21 cellular contexts compared by ENCODE assay signal in genomic region chr16:8900343-8900742, GRCh38. TPM values are rescaled to one million over a fixed set of nuclear protein-coding genes. Genes with fewer than 3 reads are reported as not detected.
DNase-seq lines count a peak whose midpoint lies in the region; ATAC-seq and TF ChIP-seq lines count a peak whose summit lies in the region.
"Had no signal": no experiment of that assay in that cellular context is flagged by ENCODE, and none has a peak within 500 bp of the region (broad histone marks: within the 10 kb centered on the region; RNA-seq: fewer than 3 reads in every experiment).

No MANE protein-coding gene starts in this region.

- no peak for DNase-seq in activated naive CD8-positive, alpha-beta T cell treated with anti-CD3 and anti-CD28 coated beads for 36 hours
- DNase-seq in HCT116 (ENCODE audit: low read depth, low spot score) (no peak), Panc1 (ENCODE audit: low read depth, low spot score) (no peak), nephron progenitor cell (no peak), GOT3 (lab: John Stamatoyannopoulos, UW) (no peak), NOMO-1 treated with DMSO at 0.1 percent for 48 hours (lab: John Stamatoyannopoulos, UW; ENCODE audit: unreplicated experiment) (no peak)
- no peak for DNase-seq in effector CD4-positive, alpha-beta T cell
- DNase-seq: BE2C, GM23248, NCI-H1092 treated with DMSO at 0.1 percent for 48 hours, NCI-H1436 treated with DMSO at 0.1 percent for 48 hours, NCI-H1930, NCI-H226, NCI-H524 treated with DMSO at 0.1 percent for 48 hours, NCI-H82, OCI-M1 had no signal

- peaks cover 71% of the 10 kb centered on the region in 2 experiments for H3K36me3 ChIP-seq in HCT116 (ENCODE audit: control insufficient read depth in 1 of 2, insufficient read depth in 2 of 2, low read length in 2 of 2)
- peaks cover 46% of the 10 kb centered on the region for H3K36me3 ChIP-seq in Panc1 (ENCODE audit: control insufficient read depth, insufficient read depth, low read length)

- CTCF ChIA-PET in HCT116 (lab: Charles Lee), result interaction anchor here (1.3 to 2.0 kb wide), 2 partner anchors 9 to 17 kb away, joined by 4 to 6 read pairs; no protein-coding TSS in a partner anchor
- CTCF ChIA-PET in Panc1 (lab: Charles Lee), result no interaction called here

- H3K9me3 Mint-ChIP-seq in activated naive CD8-positive, alpha-beta T cell (ENCODE audit: low read depth), result no peaks in the 10 kb centered on the region
- H3K9me3 Mint-ChIP-seq in activated naive CD8-positive, alpha-beta T cell treated with anti-CD3 and anti-CD28 coated beads for 36 hours, result no peaks in the 10 kb centered on the region
- no peaks in the 10 kb centered on the region for H3K9me3 Mint-ChIP-seq in nephron progenitor cell

- ATAC-seq in HCT116, result no peak
- no peak for ATAC-seq in Panc1
- ATAC-seq: Right ventricle myocardium inferior had no signal

- peaks cover 5% of the 10 kb centered on the region for H3K36me3 Mint-ChIP-seq in activated naive CD8-positive, alpha-beta T cell
- H3K36me3 Mint-ChIP-seq in activated naive CD8-positive, alpha-beta T cell treated with anti-CD3 and anti-CD28 coated beads for 36 hours, result peaks cover 34% of the 10 kb centered on the region
- H3K36me3 Mint-ChIP-seq in nephron progenitor cell (ENCODE audit: low read depth), result peaks cover 85% of the 10 kb centered on the region

- H3K4me1 Mint-ChIP-seq in activated naive CD8-positive, alpha-beta T cell (ENCODE audit: low read depth), result no peaks in the 10 kb centered on the region
- H3K4me1 Mint-ChIP-seq in activated naive CD8-positive, alpha-beta T cell treated with anti-CD3 and anti-CD28 coated beads for 36 hours, result no peaks in the 10 kb centered on the region
- H3K4me1 Mint-ChIP-seq in nephron progenitor cell, result no peaks in the 10 kb centered on the region

- H3K79me2 ChIP-seq in HCT116 (ENCODE audit: insufficient read depth, low read length), result peaks cover 6% of the 10 kb centered on the region; the same call in 1 of the 2 replicates

- H3K27me3 ChIP-seq in HCT116 (ENCODE audit: insufficient read depth, low read length), result no peaks in the 10 kb centered on the region
- no peaks in the 10 kb centered on the region for H3K27me3 ChIP-seq in Panc1 (ENCODE audit: control insufficient read depth, insufficient read depth, low read length)
- H3K27me3 ChIP-seq: BE2C, SJSA1 had no signal

- in situ Hi-C loops in Panc1 (cut with HindIII; ENCODE audit: low pct_unique_long_range_greater_than_20kb, low sequenced_read_pairs), result no loop called here

- no peak overlapping the region for H3K4me3 ChIP-seq in HCT116 (replicated peaks in 1 of 2; ENCODE audit: low read depth in 1 of 2, low read length in 2 of 2)
- no peak overlapping the region for H3K4me3 ChIP-seq in Panc1 (ENCODE audit: low read depth in 2 of 2, low read length in 2 of 2)
- H3K4me3 ChIP-seq: A549, GM23248, SJSA1 had no signal

- no peaks in the 10 kb centered on the region for H3K9me2 ChIP-seq in HCT116 (ENCODE audit: insufficient read depth)

- H3K9ac ChIP-seq in HCT116 (ENCODE audit: low read length), result no peak overlapping the region
- H3K9ac ChIP-seq: GM23248 had no signal

- intact Hi-C loops in HCT116 (cut with micrococcal nuclease) (loop anchor here (10.0 kb wide), 1 partner anchor 134 kb away; no protein-coding TSS in a partner anchor), Panc1 (cut with micrococcal nuclease; ENCODE audit: unreplicated experiment) (no loop called here)

- no peak overlapping the region for H3K4me2 ChIP-seq in HCT116 (ENCODE audit: low read length)
- H3K4me2 ChIP-seq: A549 had no signal

- RAD21 ChIA-PET in HCT116 (lab: Charles Lee; ENCODE audit: low non-redundant PET in 1 of 2, low total read pairs in 2 of 2, uncharacterized antibody in 2 of 2, unreplicated experiment in 2 of 2), result no interaction called here

- no peaks in the 10 kb centered on the region for H3K27me3 Mint-ChIP-seq in activated naive CD8-positive, alpha-beta T cell
- H3K27me3 Mint-ChIP-seq in activated naive CD8-positive, alpha-beta T cell treated with anti-CD3 and anti-CD28 coated beads for 36 hours, result no peaks in the 10 kb centered on the region
- no peaks in the 10 kb centered on the region for H3K27me3 Mint-ChIP-seq in nephron progenitor cell (ENCODE audit: low read depth, poor library complexity)

- H3K27ac ChIP-seq in HCT116 (ENCODE audit: low read depth, low read length) (no peak overlapping the region), Panc1 (ENCODE audit: low read length) (no peak overlapping the region)
- H3K27ac ChIP-seq: A549, GM23248, SJSA1 had no signal

- H3K27ac Mint-ChIP-seq in activated naive CD8-positive, alpha-beta T cell, result peak overlapping the region; percentile 23
- H3K27ac Mint-ChIP-seq in activated naive CD8-positive, alpha-beta T cell treated with anti-CD3 and anti-CD28 coated beads for 36 hours, result no peak overlapping the region
- peak overlapping the region; percentile 54 for H3K27ac Mint-ChIP-seq in nephron progenitor cell

- BruUV-seq in HCT116 (replicated peaks; lab: Mats Ljungman, UMichigan) (TSS peak; percentile 16), Panc1 (replicated peaks; lab: Mats Ljungman, UMichigan) (TSS peak; percentile 43)

- H3K9me3 ChIP-seq in HCT116 (ENCODE audit: control insufficient read depth in 1 of 2, insufficient read depth in 1 of 2, low read depth in 1 of 2, low read length in 2 of 2) (no peaks in the 10 kb centered on the region), Panc1 (ENCODE audit: control insufficient read depth, insufficient read depth, low read depth, low read length) (no peaks in the 10 kb centered on the region)
- H3K9me3 ChIP-seq: A549, BE2C, SJSA1 had no signal

- POLR2A ChIA-PET in HCT116 (lab: Charles Lee) (no interaction called here), Panc1 (lab: Charles Lee) (no interaction called here)

- no peak overlapping the region for H3K4me3 Mint-ChIP-seq in activated naive CD8-positive, alpha-beta T cell
- no peak overlapping the region for H3K4me3 Mint-ChIP-seq in activated naive CD8-positive, alpha-beta T cell treated with anti-CD3 and anti-CD28 coated beads for 36 hours
- H3K4me3 Mint-ChIP-seq in nephron progenitor cell, result no peak overlapping the region

- TF ChIP-seq CTCF in HCT116 (IDR thresholded peaks at IDR 0.05 in 2 of 3, conservative IDR thresholded peaks at IDR 0.05 in 1 of 3; ENCODE audit: borderline replicate concordance in 1 of 3, insufficient read depth in 1 of 3, low read depth in 2 of 3, low read length in 2 of 3) (no peak), Panc1 (IDR thresholded peaks at IDR 0.05) (no peak), nephron progenitor cell (IDR thresholded peaks at IDR 0.05) (no peak)

- no peak overlapping the region for H2AFZ ChIP-seq in HCT116 (ENCODE audit: low read depth, low read length, poor library complexity, severe bottlenecking)
- H2AFZ ChIP-seq: GM23248 had no signal

- no peak for TF ChIP-seq RAD21 in HCT116 (IDR thresholded peaks at IDR 0.05; ENCODE audit: low read depth)

- H3K4me1 ChIP-seq in HCT116 (ENCODE audit: control insufficient read depth in 1 of 2, insufficient read depth in 2 of 2, low read length in 2 of 2) (no peaks in the 10 kb centered on the region), Panc1 (ENCODE audit: control insufficient read depth, insufficient read depth, low read length) (no peaks in the 10 kb centered on the region)
- H3K4me1 ChIP-seq: A549, BE2C, SJSA1 had no signal

- TF ChIP-seq POLR2A in HCT116 (IDR thresholded peaks at IDR 0.05; ENCODE audit: borderline replicate concordance, extremely low read depth, insufficient read depth, insufficient read length), result no peak

- peaks cover 8% of the 10 kb centered on the region; the same call in 1 of the 2 replicates for H4K20me1 ChIP-seq in HCT116 (ENCODE audit: insufficient read depth)

TF ChIP-seq in HCT116, 20 proteins besides CTCF, POLR2A, EP300 and RAD21:
- TF ChIP-seq ATF3 (IDR thresholded peaks at IDR 0.05), result no peak
- no peak for TF ChIP-seq REST (IDR thresholded peaks at IDR 0.05; ENCODE audit: low read depth)
- TF ChIP-seq EZH2phosphoT487 (IDR thresholded peaks at IDR 0.05; ENCODE audit: borderline replicate concordance), result no peak
- TF ChIP-seq CBX3 (IDR thresholded peaks at IDR 0.05; ENCODE audit: low read depth), result no peak
- no peak for TF ChIP-seq EZH2 (IDR thresholded peaks at IDR 0.05)

RNA-seq across cellular contexts. Expression of gene LITAFD, which starts 18.2 kb away (rescaled TPM):
- total RNA-seq in activated naive CD8-positive, alpha-beta T cell treated with anti-CD3 and anti-CD28 coated beads for 36 hours, result not detected
- total RNA-seq in HCT116 (2021; ENCODE audit: unreplicated experiment), result not detected
- not detected in 2 replicates for polyA plus RNA-seq in HCT116 (2012)
- not detected for total RNA-seq in Panc1 (2021; ENCODE audit: unreplicated experiment)
- polyA plus RNA-seq in Panc1 (2012; ENCODE audit: insufficient read length), result not detected
- total RNA-seq: GM23248, LHCN-M2, Right ventricle myocardium inferior, SJSA1 had no signal
- polyA plus RNA-seq: A549, GM23248 had no signal

RNA-seq across cellular contexts. Expression of gene CARHSP1, which starts 31.5 kb away (rescaled TPM):
- total RNA-seq in activated naive CD8-positive, alpha-beta T cell treated with anti-CD3 and anti-CD28 coated beads for 36 hours, result 10 to 100 TPM; 65.2 to 66.4 TPM
- 79.7 TPM for total RNA-seq in HCT116 (2021; ENCODE audit: unreplicated experiment)
- polyA plus RNA-seq in HCT116 (2012), result 116 and 137 TPM in 2 replicates
- total RNA-seq in Panc1 (2021; ENCODE audit: unreplicated experiment), result 158 TPM
- 262 TPM for polyA plus RNA-seq in Panc1 (2012; ENCODE audit: insufficient read length)
